In the genomic region with DNA sequence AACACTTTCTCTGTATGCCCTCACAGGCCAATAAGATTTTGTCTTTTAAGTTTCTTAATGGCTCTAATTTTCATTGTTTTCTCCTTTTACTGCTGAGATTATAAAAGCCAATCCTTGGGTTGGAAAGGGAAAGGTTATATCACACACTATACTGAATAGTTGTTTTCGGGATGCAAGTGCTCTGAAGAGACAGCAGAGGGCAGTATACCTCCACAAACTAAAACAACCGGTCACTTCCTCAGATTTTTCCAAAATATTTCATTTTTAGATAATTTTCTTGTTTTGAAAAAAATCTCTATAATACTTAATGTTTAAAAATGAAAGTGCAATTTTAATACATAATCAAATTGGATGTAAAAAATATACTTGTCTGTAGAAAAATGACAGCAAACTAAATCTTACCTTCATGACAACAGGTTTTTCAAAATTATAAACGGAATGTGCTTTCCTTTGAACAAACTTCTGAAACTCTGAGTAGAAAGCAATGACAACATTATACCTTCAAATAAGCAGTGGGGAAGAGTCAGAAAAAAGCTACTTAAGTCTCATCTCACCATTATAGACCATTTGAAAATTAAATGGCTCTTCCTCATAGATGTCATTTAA, we compare ENCODE assay signal across 8 cellular contexts.
DNase-seq lines count a peak whose midpoint lies in the region; ATAC-seq, FAIRE-seq and TF ChIP-seq lines count a peak whose summit lies in the region.

No MANE protein-coding gene starts in this region.

- TF ChIP-seq EP300 in upper lobe of left lung (IDR thresholded peaks at IDR 0.05) = no peak

- ATAC-seq in GM19324 (IDR thresholded peaks at IDR 0.05; ENCODE audit: low FRiP score, unreplicated experiment) = peak; percentile 51
- peak in 1 of 2 donors; percentile 86 for ATAC-seq in upper lobe of left lung (ENCODE audit: low FRiP score in 2 of 2)

- H3K27me3 ChIP-seq in upper lobe of left lung = no peaks in the 10 kb centered on the region

- TF ChIP-seq POLR2A in upper lobe of left lung (IDR thresholded peaks at IDR 0.05) = no peak

- H3K9me3 ChIP-seq in upper lobe of left lung = no peaks in the 10 kb centered on the region

- H3K27ac ChIP-seq in upper lobe of left lung = no peak overlapping the region

- peak; percentile 97 for FAIRE-seq in islet of Langerhans (lab: Jason Lieb, UNC)

- DNase-seq in COR-L47 (lab: John Stamatoyannopoulos, UW) (peak; percentile 11), NAMALWA (ENCODE audit: low spot score) (peak; percentile 46), astrocyte of the hippocampus (ENCODE audit: low read depth, low spot score) (peak; percentile 42), upper lobe of left lung (no peak)
- no peak for DNase-seq in stimulated activated CD4-positive, alpha-beta T cell treated with anti-CD3 and anti-CD28 coated beads, Interleukin-4, amount 100 ng/mL, for 1 hour
- no peak for DNase-seq in activated naive CD4-positive, alpha-beta T cell (lab: John Stamatoyannopoulos, UW)

- H3K4me3 ChIP-seq in upper lobe of left lung = no peak overlapping the region

- peak; percentile 66 to 84 (median 72) for TF ChIP-seq CTCF in upper lobe of left lung (IDR thresholded peaks at IDR 0.05)

- peaks cover 0 to 12% (median 4%) of the 10 kb centered on the region in 4 donors for H3K4me1 ChIP-seq in upper lobe of left lung

- H3K36me3 ChIP-seq in upper lobe of left lung = peaks cover 0 to 55% (median 17%) of the 10 kb centered on the region in 4 donors

- WGBS in upper lobe of left lung, 2 donors = 38 to 42% methylated on average over 3 of the region's 3 CpGs

Comparison
In these comparisons a context has a peak if more than half of its experiments do, and no peak if none do; other contexts are left out.
1. DNase-seq: peak in COR-L47 (single experiment), NAMALWA (single experiment) and astrocyte of the hippocampus (single experiment); none in upper lobe of left lung (0 of 2), stimulated activated CD4-positive, alpha-beta T cell treated with anti-CD3 and anti-CD28 coated beads, Interleukin-4, amount 100 ng/mL, for 1 hour (single experiment) and activated naive CD4-positive, alpha-beta T cell (0 of 4).